ENCODE assay signal across 10 cellular contexts in the genomic region with DNA sequence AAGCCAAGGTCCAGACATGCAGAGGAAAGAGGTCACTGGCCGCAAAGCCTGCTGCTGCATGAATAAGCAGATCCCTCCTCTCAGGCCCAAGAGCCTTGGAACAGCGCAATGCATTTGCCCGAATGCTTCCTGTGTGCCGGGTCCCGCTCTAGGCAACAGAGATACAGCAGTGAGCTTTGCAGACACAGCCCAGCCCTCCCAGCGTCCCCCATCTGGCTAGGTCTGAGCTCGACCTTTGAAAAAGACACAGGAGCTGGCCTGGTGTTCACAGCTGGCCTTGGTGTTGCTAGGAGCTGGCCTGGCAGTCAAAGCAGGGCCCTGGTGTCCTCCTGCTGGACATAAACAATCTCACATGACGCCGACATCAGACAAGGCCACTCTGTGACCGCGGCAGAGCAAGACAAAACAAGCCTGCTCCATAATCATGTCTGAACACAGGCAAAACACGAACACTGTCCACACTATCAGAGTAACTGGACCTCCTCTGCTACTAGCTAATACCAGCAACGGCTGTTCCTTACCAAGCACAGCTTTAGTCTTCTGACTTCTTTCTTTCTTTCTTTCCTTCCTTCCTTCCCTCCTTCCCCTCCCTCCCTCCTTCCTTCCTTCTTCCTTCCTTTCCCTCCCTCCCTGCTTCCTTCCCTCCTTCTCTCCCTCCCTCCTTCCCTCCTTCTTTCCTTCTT. TPM values are rescaled to one million over a fixed set of nuclear protein-coding genes. Genes with fewer than 3 reads are reported as not detected.
DNase-seq lines count a peak whose midpoint lies in the region; FAIRE-seq and TF ChIP-seq lines count a peak whose summit lies in the region.
"Had no signal": no experiment of that assay in that cellular context is flagged by ENCODE, and none has a peak within 500 bp of the region (broad histone marks: within the 10 kb centered on the region; RNA-seq: fewer than 3 reads in every experiment).

No MANE protein-coding gene starts in this region.

- H3K4me3 Mint-ChIP-seq in activated T-helper 1 cell treated with anti-CD3 and anti-CD28 coated beads, Interleukin-12 subunit alpha, Interleukin-12 subunit beta, Interleukin-2, Interleukin-4 antibody, amounts not matched to agents 30 ng/mL and 10 ng/mL and 1 ng/mL, durations not matched to agents 14 hours and 24 hours and 36 hours: no peak overlapping the region

- no peak for FAIRE-seq in HTR-8/SVneo (lab: Jason Lieb, UNC)
- FAIRE-seq: GM12878 had no signal

- H3K4me1 ChIP-seq in muscle layer of duodenum (ENCODE audit: control insufficient read depth in 1 of 2, insufficient read depth in 2 of 2, low read length in 2 of 2) (peaks cover 0 to 1% of the 10 kb centered on the region in 2 donors), tibial nerve (peaks cover 0 to 17% (median 7%) of the 10 kb centered on the region in 4 donors)

- H3K27ac Mint-ChIP-seq in activated T-helper 1 cell treated with anti-CD3 and anti-CD28 coated beads, Interleukin-12 subunit alpha, Interleukin-12 subunit beta, Interleukin-2, Interleukin-4 antibody, amounts not matched to agents 30 ng/mL and 10 ng/mL and 1 ng/mL, durations not matched to agents 14 hours and 24 hours and 36 hours: no peak overlapping the region

- H3K36me3 ChIP-seq in muscle layer of duodenum (ENCODE audit: control insufficient read depth in 1 of 2, insufficient read depth in 2 of 2, low read length in 2 of 2): no peaks in the 10 kb centered on the region
- no peaks in the 10 kb centered on the region for H3K36me3 ChIP-seq in tibial nerve
- H3K36me3 ChIP-seq: neutrophil had no signal

- peaks cover 18% of the 10 kb centered on the region for H3K27me3 Mint-ChIP-seq in activated T-helper 1 cell treated with anti-CD3 and anti-CD28 coated beads, Interleukin-12 subunit alpha, Interleukin-12 subunit beta, Interleukin-2, Interleukin-4 antibody, amounts not matched to agents 30 ng/mL and 10 ng/mL and 1 ng/mL, durations not matched to agents 14 hours and 24 hours and 36 hours (ENCODE audit: insufficient read depth)

- H3K4me3 ChIP-seq in fibroblast of the aortic adventitia (ENCODE audit: low read depth, low read length) (no peak overlapping the region), muscle layer of duodenum (ENCODE audit: low read depth in 1 of 2, low read length in 2 of 2) (no peak overlapping the region), tibial nerve (peak overlapping the region in 1 of 4 donors; percentile 2)
- H3K4me3 ChIP-seq: GM12878 had no signal

- intact Hi-C loops in activated T-helper 1 cell treated with anti-CD3 and anti-CD28 coated beads, Interleukin-12 subunit alpha, Interleukin-12 subunit beta, Interleukin-2, Interleukin-4 antibody, amounts not matched to agents 30 ng/mL and 10 ng/mL and 1 ng/mL, durations not matched to agents 14 hours and 24 hours and 36 hours (cut with micrococcal nuclease): no loop called here

- no peaks in the 10 kb centered on the region for H3K9me3 Mint-ChIP-seq in activated T-helper 1 cell treated with anti-CD3 and anti-CD28 coated beads, Interleukin-12 subunit alpha, Interleukin-12 subunit beta, Interleukin-2, Interleukin-4 antibody, amounts not matched to agents 30 ng/mL and 10 ng/mL and 1 ng/mL, durations not matched to agents 14 hours and 24 hours and 36 hours

- 16 to 19% methylated on average over 13 of the region's 13 CpGs for WGBS in tibial nerve, 2 donors

- peaks cover 2% of the 10 kb centered on the region for H3K36me3 Mint-ChIP-seq in activated T-helper 1 cell treated with anti-CD3 and anti-CD28 coated beads, Interleukin-12 subunit alpha, Interleukin-12 subunit beta, Interleukin-2, Interleukin-4 antibody, amounts not matched to agents 30 ng/mL and 10 ng/mL and 1 ng/mL, durations not matched to agents 14 hours and 24 hours and 36 hours (ENCODE audit: low read depth)

- TF ChIP-seq POLR2A in tibial nerve (IDR thresholded peaks at IDR 0.05): no peak

- H3K27ac ChIP-seq in muscle layer of duodenum (ENCODE audit: low read length): peak overlapping the region; percentile 33
- peak overlapping the region; percentile 48 to 93 (median 79) for H3K27ac ChIP-seq in tibial nerve
- H3K27ac ChIP-seq: neutrophil had no signal

- peak in 1 of 2 donors; percentile 82 for TF ChIP-seq EP300 in tibial nerve (IDR thresholded peaks at IDR 0.05)

- H3K4me1 Mint-ChIP-seq in activated T-helper 1 cell treated with anti-CD3 and anti-CD28 coated beads, Interleukin-12 subunit alpha, Interleukin-12 subunit beta, Interleukin-2, Interleukin-4 antibody, amounts not matched to agents 30 ng/mL and 10 ng/mL and 1 ng/mL, durations not matched to agents 14 hours and 24 hours and 36 hours (ENCODE audit: low read depth): peaks cover 29% of the 10 kb centered on the region

- TF ChIP-seq CTCF in fibroblast of the aortic adventitia (IDR thresholded peaks at IDR 0.05; ENCODE audit: insufficient read depth, low read length) (peak; percentile 41), tibial nerve (IDR thresholded peaks at IDR 0.05) (peak in 1 of 5 experiments; percentile 40)

- H3K27me3 ChIP-seq in muscle layer of duodenum (ENCODE audit: low read depth, low read length) (no peaks in the 10 kb centered on the region), tibial nerve (no peaks in the 10 kb centered on the region)

- DNase-seq in UCSD-AML1 (lab: John Stamatoyannopoulos, UW; ENCODE audit: unreplicated experiment) (peak; percentile 27), fibroblast of the aortic adventitia (ENCODE audit: low read depth) (peak; percentile 58), tibial nerve (ENCODE audit: low spot score in 2 of 2) (peak in 1 of 2 donors; percentile 53), HTR-8/SVneo (ENCODE audit: insufficient read length, low spot score) (no peak), T1000 (lab: John Stamatoyannopoulos, UW) (no peak)
- DNase-seq in activated T-helper 1 cell treated with anti-CD3 and anti-CD28 coated beads, Interleukin-12 subunit alpha, Interleukin-12 subunit beta, Interleukin-2, Interleukin-4 antibody, amounts not matched to agents 30 ng/mL and 10 ng/mL and 1 ng/mL, durations not matched to agents 14 hours and 24 hours and 36 hours (ENCODE audit: low spot score): no peak
- DNase-seq: MM.1S had no signal

- no peaks in the 10 kb centered on the region for H3K9me3 ChIP-seq in muscle layer of duodenum (ENCODE audit: control insufficient read depth in 1 of 2, low read length in 2 of 2)
- no peaks in the 10 kb centered on the region for H3K9me3 ChIP-seq in tibial nerve
- H3K9me3 ChIP-seq: neutrophil had no signal

RNA-seq across cellular contexts. Expression of gene PEX11G, which starts 5.7 kb away (rescaled TPM):
- total RNA-seq in fibroblast of the aortic adventitia (ENCODE audit: low replicate concordance) (1.6 and 5.4 TPM in 2 replicates), tibial nerve (1 to 10 TPM; 4.4 to 9.2 (median 7.8) TPM)
- total RNA-seq in activated T-helper 1 cell treated with anti-CD3 and anti-CD28 coated beads, Interleukin-12 subunit alpha, Interleukin-12 subunit beta, Interleukin-2, Interleukin-4 antibody, amounts not matched to agents 30 ng/mL and 10 ng/mL and 1 ng/mL, durations not matched to agents 14 hours and 24 hours and 36 hours: 1.4 and 1.5 TPM in 2 replicates

RNA-seq across cellular contexts. Expression of gene ZNF358, which starts 21.3 kb away (rescaled TPM):
- total RNA-seq in fibroblast of the aortic adventitia (ENCODE audit: low replicate concordance): 33.9 and 113 TPM in 2 replicates
- total RNA-seq in tibial nerve: 10 to 100 TPM; 40.0 to 84.0 (median 69.2) TPM
- total RNA-seq in activated T-helper 1 cell treated with anti-CD3 and anti-CD28 coated beads, Interleukin-12 subunit alpha, Interleukin-12 subunit beta, Interleukin-2, Interleukin-4 antibody, amounts not matched to agents 30 ng/mL and 10 ng/mL and 1 ng/mL, durations not matched to agents 14 hours and 24 hours and 36 hours: 4.8 and 5.2 TPM in 2 replicates

RNA-seq across cellular contexts. Expression of gene MCOLN1, which starts 27.9 kb away (rescaled TPM):
- total RNA-seq in fibroblast of the aortic adventitia (ENCODE audit: low replicate concordance): 12.0 and 17.3 TPM in 2 replicates
- 10 to 100 TPM; 21.3 to 52.2 (median 31.3) TPM for total RNA-seq in tibial nerve
- total RNA-seq in activated T-helper 1 cell treated with anti-CD3 and anti-CD28 coated beads, Interleukin-12 subunit alpha, Interleukin-12 subunit beta, Interleukin-2, Interleukin-4 antibody, amounts not matched to agents 30 ng/mL and 10 ng/mL and 1 ng/mL, durations not matched to agents 14 hours and 24 hours and 36 hours: 14.0 and 14.4 TPM in 2 replicates

RNA-seq across cellular contexts. Expression of gene PNPLA6, which starts 41.0 kb away (rescaled TPM):
- 67.8 and 123 TPM in 2 replicates for total RNA-seq in fibroblast of the aortic adventitia (ENCODE audit: low replicate concordance)
- 100 to 1,000 TPM in 1 of 4 donors, 10 to 100 TPM in 3; 66.3 to 138 (median 68.3) TPM for total RNA-seq in tibial nerve
- 131 and 136 TPM in 2 replicates for total RNA-seq in activated T-helper 1 cell treated with anti-CD3 and anti-CD28 coated beads, Interleukin-12 subunit alpha, Interleukin-12 subunit beta, Interleukin-2, Interleukin-4 antibody, amounts not matched to agents 30 ng/mL and 10 ng/mL and 1 ng/mL, durations not matched to agents 14 hours and 24 hours and 36 hours

Comparison
In these comparisons a context has a peak if more than half of its experiments do, and no peak if none do; other contexts are left out.
1. DNase-seq: peak in UCSD-AML1 (single experiment) and fibroblast of the aortic adventitia (single experiment); none in activated T-helper 1 cell treated with anti-CD3 and anti-CD28 coated beads, Interleukin-12 subunit alpha, Interleukin-12 subunit beta, Interleukin-2, Interleukin-4 antibody, amounts not matched to agents 30 ng/mL and 10 ng/mL and 1 ng/mL, durations not matched to agents 14 hours and 24 hours and 36 hours (single experiment), HTR-8/SVneo (single experiment) and T1000 (single experiment).